ENCODE assay signal across 10 cellular contexts in the genomic region with DNA sequence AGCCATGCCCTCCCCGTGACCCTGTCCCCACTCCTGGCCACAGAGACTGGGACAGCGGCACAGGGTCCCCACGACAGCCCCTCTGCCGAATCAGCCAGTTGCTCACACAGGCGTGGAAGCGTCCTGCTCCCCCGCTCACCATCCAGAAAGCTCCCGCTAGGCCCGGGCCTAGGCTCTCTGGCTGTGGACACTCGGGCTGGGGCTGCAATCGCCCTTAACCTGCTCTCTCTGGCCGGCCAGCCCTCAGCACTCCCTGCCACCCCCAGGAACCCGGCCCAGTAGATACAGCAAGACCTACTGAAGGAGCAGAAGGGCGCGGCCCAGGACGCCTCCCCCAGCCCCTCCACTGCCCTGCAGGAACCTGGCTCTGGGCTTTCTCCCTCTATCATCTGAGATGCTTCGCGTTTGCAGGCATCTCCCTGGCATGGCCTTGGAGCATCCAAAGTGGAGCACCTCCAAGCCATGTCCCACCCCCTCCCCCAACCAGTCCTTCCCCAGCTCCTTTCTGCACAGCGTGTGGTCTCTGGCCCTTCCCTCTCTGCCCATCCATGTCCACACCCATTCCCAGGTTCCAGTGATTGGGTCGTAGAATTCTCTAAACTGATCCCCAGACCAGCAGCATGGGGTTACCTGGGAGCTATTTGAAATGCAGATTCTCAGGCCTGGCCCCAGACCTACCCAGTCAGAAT.
A peak's percentile ranks its signal among the peaks of the same experiment; 100 is the strongest.
DNase-seq lines count a peak whose midpoint lies in the region; ATAC-seq, FAIRE-seq and TF ChIP-seq lines count a peak whose summit lies in the region.
"Had no signal": no experiment of that assay in that cellular context is flagged by ENCODE, and none has a peak within 500 bp of the region (broad histone marks: within the 10 kb centered on the region; RNA-seq: fewer than 3 reads in every experiment).

No MANE protein-coding gene starts in this region.

- DNase-seq in HFF-Myc (ENCODE audit: extremely low read depth, low read depth) (no peak), astrocyte (ENCODE audit: low read depth) (no peak), medulla oblongata (ENCODE audit: extremely low spot score) (no peak), COLO829 (ENCODE audit: low spot score) (no peak)

- TF ChIP-seq CTCF in HFF-Myc (IDR thresholded peaks at IDR 0.05; ENCODE audit: low read depth, low read length, missing control alignments) (no peak), astrocyte (IDR thresholded peaks at IDR 0.05; ENCODE audit: insufficient read depth, low read depth, low read length) (no peak)

- peak overlapping the region; percentile 85 for H2AFZ ChIP-seq in astrocyte (ENCODE audit: low read depth, low read length)

- H3K27ac Mint-ChIP-seq in astrocyte (ENCODE audit: unreplicated experiment): no peak overlapping the region
- H3K27ac Mint-ChIP-seq in stimulated activated memory B cell treated with anti-CD40 and anti-IgM and Interleukin-4, amounts not matched to agents 10 μg/mL and 1 μg/mL and 100 μg/mL, for 72 hours: no peak overlapping the region
- H3K27ac Mint-ChIP-seq: activated B cell treated with CpG ODN at 0.5 μM for 24 hours had no signal

- H3K27me3 Mint-ChIP-seq in astrocyte (ENCODE audit: low read depth, unreplicated experiment): peaks cover 14% of the 10 kb centered on the region
- H3K27me3 Mint-ChIP-seq in stimulated activated memory B cell treated with anti-CD40 and anti-IgM and Interleukin-4, amounts not matched to agents 10 μg/mL and 1 μg/mL and 100 μg/mL, for 72 hours: peaks cover 38% of the 10 kb centered on the region

- H3K9me3 Mint-ChIP-seq in astrocyte (ENCODE audit: unreplicated experiment): no peaks in the 10 kb centered on the region
- no peaks in the 10 kb centered on the region for H3K9me3 Mint-ChIP-seq in stimulated activated memory B cell treated with anti-CD40 and anti-IgM and Interleukin-4, amounts not matched to agents 10 μg/mL and 1 μg/mL and 100 μg/mL, for 72 hours
- H3K9me3 Mint-ChIP-seq: activated B cell treated with CpG ODN at 0.5 μM for 24 hours had no signal

- peaks cover 8% of the 10 kb centered on the region for H4K20me1 ChIP-seq in astrocyte (ENCODE audit: insufficient read depth, low read length)

- H3K27me3 ChIP-seq in astrocyte (ENCODE audit: insufficient read depth, low read length) (no peaks in the 10 kb centered on the region), iPS-15b (ENCODE audit: control insufficient read depth, insufficient read depth, low read length) (peaks cover 4% of the 10 kb centered on the region)

- H3K4me1 ChIP-seq in astrocyte (ENCODE audit: insufficient read depth, low read length) (peaks cover 18% of the 10 kb centered on the region), iPS-15b (ENCODE audit: control insufficient read depth, insufficient read depth, low read length) (peaks cover 2% of the 10 kb centered on the region)

- H3K9ac ChIP-seq in astrocyte (ENCODE audit: low read length) (peak overlapping the region; percentile 64), iPS-15b (ENCODE audit: low read depth, low read length) (no peak overlapping the region)

- peaks cover 2% of the 10 kb centered on the region for H3K36me3 Mint-ChIP-seq in astrocyte (ENCODE audit: low read depth, unreplicated experiment)
- H3K36me3 Mint-ChIP-seq in stimulated activated memory B cell treated with anti-CD40 and anti-IgM and Interleukin-4, amounts not matched to agents 10 μg/mL and 1 μg/mL and 100 μg/mL, for 72 hours: no peaks in the 10 kb centered on the region

- H3K9me3 ChIP-seq in astrocyte (ENCODE audit: insufficient read depth, low read depth, low read length): no peaks in the 10 kb centered on the region
- H3K9me3 ChIP-seq in iPS-15b (ENCODE audit: control insufficient read depth, insufficient read depth, low read length): no peaks in the 10 kb centered on the region
- H3K9me3 ChIP-seq: prostate gland had no signal

- peaks cover 3% of the 10 kb centered on the region for H3K4me1 Mint-ChIP-seq in astrocyte (ENCODE audit: low read depth, unreplicated experiment)
- H3K4me1 Mint-ChIP-seq in stimulated activated memory B cell treated with anti-CD40 and anti-IgM and Interleukin-4, amounts not matched to agents 10 μg/mL and 1 μg/mL and 100 μg/mL, for 72 hours: peaks cover 25% of the 10 kb centered on the region

- no peaks in the 10 kb centered on the region for H3K79me2 ChIP-seq in astrocyte (ENCODE audit: insufficient read depth, low read length)

- H3K4me2 ChIP-seq in astrocyte (ENCODE audit: low read length): peak overlapping the region; percentile 99

- no peak overlapping the region for H3K27ac ChIP-seq in astrocyte (ENCODE audit: low read depth, low read length)
- H3K27ac ChIP-seq: prostate gland had no signal

- H3K4me3 Mint-ChIP-seq in astrocyte (ENCODE audit: unreplicated experiment): peak overlapping the region; percentile 57
- peak overlapping the region; percentile 47 for H3K4me3 Mint-ChIP-seq in stimulated activated memory B cell treated with anti-CD40 and anti-IgM and Interleukin-4, amounts not matched to agents 10 μg/mL and 1 μg/mL and 100 μg/mL, for 72 hours

- H3K36me3 ChIP-seq in astrocyte (ENCODE audit: insufficient read depth, low read length) (no peaks in the 10 kb centered on the region), iPS-15b (ENCODE audit: control insufficient read depth, insufficient read depth, low read length) (no peaks in the 10 kb centered on the region)
- H3K36me3 ChIP-seq: prostate gland had no signal

- FAIRE-seq in astrocyte (lab: Jason Lieb, UNC): no peak

- H3K4me3 ChIP-seq in HFF-Myc (replicated peaks; ENCODE audit: low read depth, low read length) (peak overlapping the region; percentile 34), astrocyte (ENCODE audit: insufficient read depth, low read depth, low read length) (peak overlapping the region; percentile 70), iPS-15b (ENCODE audit: low read depth, low read length) (peak overlapping the region; percentile 65)

- ATAC-seq in stimulated activated memory B cell treated with anti-CD40 and anti-IgM and Interleukin-4, amounts not matched to agents 10 μg/mL and 1 μg/mL and 100 μg/mL, for 72 hours: no peak
- ATAC-seq in GM21825 (IDR thresholded peaks at IDR 0.05; ENCODE audit: unreplicated experiment) (no peak), HG03097 (IDR thresholded peaks at IDR 0.05; ENCODE audit: low FRiP score, unreplicated experiment) (no peak)
